1 cellular context compared by ENCODE assay signal in the genomic region with DNA sequence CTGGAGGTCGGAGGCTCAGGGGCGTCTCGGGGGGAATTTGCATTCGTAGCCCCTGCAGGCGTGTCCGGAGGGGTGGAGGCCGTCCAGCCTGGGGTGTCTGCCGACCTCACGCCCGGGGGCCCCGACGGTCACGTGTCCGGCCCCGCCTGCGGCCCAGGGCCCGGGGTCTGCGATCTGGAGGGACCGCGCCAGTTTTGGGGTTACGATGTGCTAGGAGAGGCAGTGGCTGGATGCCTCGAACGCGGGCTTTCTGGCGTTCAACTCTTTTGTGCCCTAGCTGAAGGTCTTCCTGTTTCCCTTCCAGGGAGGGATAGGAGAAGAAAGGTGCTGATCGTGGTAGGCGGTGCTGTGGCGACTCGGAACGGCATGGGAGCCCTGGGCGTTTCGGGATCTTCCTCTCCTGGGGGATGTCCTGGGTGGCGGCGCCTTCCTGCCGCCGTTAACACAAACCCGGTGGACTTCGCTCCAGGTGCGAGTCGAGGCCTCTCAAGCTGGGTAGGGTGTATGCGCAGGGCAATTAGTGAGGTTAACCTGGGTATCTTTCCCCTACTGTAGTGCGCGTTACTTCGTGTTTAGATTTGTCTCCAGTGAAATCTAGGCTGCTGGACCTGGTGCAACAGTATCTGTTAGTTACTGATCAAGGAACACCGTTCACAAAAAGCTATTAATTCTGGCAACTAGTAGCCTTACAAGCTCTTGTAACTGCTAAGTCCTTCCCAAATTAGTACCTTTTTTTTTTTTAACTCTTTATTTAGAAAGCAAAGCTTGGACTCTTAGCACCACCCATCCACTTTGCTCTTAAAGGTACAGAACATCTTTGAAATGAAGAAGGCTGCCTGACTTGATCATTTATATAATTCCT.
A peak's percentile ranks its signal among the peaks of the same experiment; 100 is the strongest.
TF ChIP-seq lines count a peak whose summit lies in the region.

No MANE protein-coding gene starts in this region.

TF ChIP-seq in HepG2, 621 proteins besides CTCF, POLR2A, EP300 and RAD21 (continued from another document and continues in another):
- peak; percentile 32; the same call in 1 of the 2 replicates for TF ChIP-seq ZNF280D (CRISPR knock-in tag; IDR thresholded peaks at IDR 0.05)
- no peak for TF ChIP-seq ZNF367 (CRISPR knock-in tag; IDR thresholded peaks at IDR 0.05; ENCODE audit: borderline replicate concordance)
- no peak for TF ChIP-seq TP53 (CRISPR knock-in tag; conservative IDR thresholded peaks at IDR 0.05)
- TF ChIP-seq ZNF121 (CRISPR knock-in tag; IDR thresholded peaks at IDR 0.05): no peak
- no peak for TF ChIP-seq SMARCE1 (IDR thresholded peaks at IDR 0.05; ENCODE audit: borderline replicate concordance)
- no peak for TF ChIP-seq ATF7 (IDR thresholded peaks at IDR 0.05)
- no peak for TF ChIP-seq ATF7 (CRISPR knock-in tag; IDR thresholded peaks at IDR 0.05)
- no peak for TF ChIP-seq FOXJ3 (CRISPR knock-in tag; IDR thresholded peaks at IDR 0.05; ENCODE audit: borderline replicate concordance)
- no peak; the same call in 1 of the 2 replicates for TF ChIP-seq REL (CRISPR knock-in tag; conservative IDR thresholded peaks at IDR 0.05)
- peak; percentile 84 for TF ChIP-seq ZMYM4 (CRISPR knock-in tag; IDR thresholded peaks at IDR 0.05)
- no peak for TF ChIP-seq GMEB1 (CRISPR knock-in tag; IDR thresholded peaks at IDR 0.05; ENCODE audit: borderline replicate concordance)
- peak; percentile 77; the same call in 1 of the 2 replicates for TF ChIP-seq ZNF230 (CRISPR knock-in tag; IDR thresholded peaks at IDR 0.05)
- no peak for TF ChIP-seq BCLAF1 (IDR thresholded peaks at IDR 0.05)
- TF ChIP-seq ZNF678 (CRISPR knock-in tag; IDR thresholded peaks at IDR 0.05): 0 out of 2 replicates have a peak, but pooled peaks have one; percentile 29
- TF ChIP-seq IKZF4 (CRISPR knock-in tag; IDR thresholded peaks at IDR 0.05; ENCODE audit: borderline replicate concordance, low read depth, not compliant biosample characterization): no peak
- no peak for TF ChIP-seq BHLHE40 (IDR thresholded peaks at IDR 0.05; ENCODE audit: low read length)
- TF ChIP-seq BCL3 (CRISPR knock-in tag; IDR thresholded peaks at IDR 0.05): no peak
- TF ChIP-seq ZBTB20 (CRISPR knock-in tag; IDR thresholded peaks at IDR 0.05; ENCODE audit: borderline replicate concordance, low read depth): peak; percentile 21; the same call in 1 of the 2 replicates
- TF ChIP-seq ZNF672 (CRISPR knock-in tag; IDR thresholded peaks at IDR 0.05): no peak
- peak; percentile 15; the same call in 1 of the 2 replicates for TF ChIP-seq NKX3-1 (CRISPR knock-in tag; IDR thresholded peaks at IDR 0.05)
- TF ChIP-seq ATAD3A (CRISPR knock-in tag; IDR thresholded peaks at IDR 0.05): no peak
- no peak; the same call in 1 of the 2 replicates for TF ChIP-seq ZNF746 (CRISPR knock-in tag; IDR thresholded peaks at IDR 0.05)
- no peak for TF ChIP-seq KLF15 (CRISPR knock-in tag; IDR thresholded peaks at IDR 0.05; ENCODE audit: borderline replicate concordance)
- peak; percentile 94 for TF ChIP-seq MIXL1 (CRISPR knock-in tag; IDR thresholded peaks at IDR 0.05)
- no peak for TF ChIP-seq AGO1 (IDR thresholded peaks at IDR 0.05; ENCODE audit: low read depth, low read length, poor library complexity, severe bottlenecking)
- 0 out of 2 replicates have a peak, but pooled peaks have one; percentile 6 for TF ChIP-seq STAT5B (CRISPR knock-in tag; IDR thresholded peaks at IDR 0.05)
- peak; percentile 47; the same call in 1 of the 2 replicates for TF ChIP-seq POGK (CRISPR knock-in tag; conservative IDR thresholded peaks at IDR 0.05)
- no peak for TF ChIP-seq HHEX (CRISPR knock-in tag; IDR thresholded peaks at IDR 0.05)
- no peak for TF ChIP-seq HOXA9 (CRISPR knock-in tag; IDR thresholded peaks at IDR 0.05; ENCODE audit: borderline replicate concordance)
- no peak for TF ChIP-seq ZNF30 (CRISPR knock-in tag; IDR thresholded peaks at IDR 0.05)
- TF ChIP-seq TBL1XR1 (IDR thresholded peaks at IDR 0.05; ENCODE audit: borderline replicate concordance, low read length, partially characterized antibody): no peak
- TF ChIP-seq, protein P1, sequence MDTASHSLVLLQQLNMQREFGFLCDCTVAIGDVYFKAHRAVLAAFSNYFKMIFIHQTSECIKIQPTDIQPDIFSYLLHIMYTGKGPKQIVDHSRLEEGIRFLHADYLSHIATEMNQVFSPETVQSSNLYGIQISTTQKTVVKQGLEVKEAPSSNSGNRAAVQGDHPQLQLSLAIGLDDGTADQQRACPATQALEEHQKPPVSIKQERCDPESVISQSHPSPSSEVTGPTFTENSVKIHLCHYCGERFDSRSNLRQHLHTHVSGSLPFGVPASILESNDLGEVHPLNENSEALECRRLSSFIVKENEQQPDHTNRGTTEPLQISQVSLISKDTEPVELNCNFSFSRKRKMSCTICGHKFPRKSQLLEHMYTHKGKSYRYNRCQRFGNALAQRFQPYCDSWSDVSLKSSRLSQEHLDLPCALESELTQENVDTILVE (CRISPR knock-in tag; IDR thresholded peaks at IDR 0.05): no peak
- no peak for TF ChIP-seq MBD4 (IDR thresholded peaks at IDR 0.05; ENCODE audit: borderline replicate concordance, low read length)
- no peak for TF ChIP-seq SIX4 (CRISPR knock-in tag; IDR thresholded peaks at IDR 0.05)
- no peak for TF ChIP-seq KDM1A (CRISPR knock-in tag; IDR thresholded peaks at IDR 0.05)
- no peak; the same call in 1 of the 2 replicates for TF ChIP-seq BORCS8-MEF2B (CRISPR knock-in tag; IDR thresholded peaks at IDR 0.05)
- no peak for TF ChIP-seq ZBED4 (CRISPR knock-in tag; IDR thresholded peaks at IDR 0.05; ENCODE audit: borderline replicate concordance)
- no peak; the same call in 1 of the 2 replicates for TF ChIP-seq ZNF614 (CRISPR knock-in tag; IDR thresholded peaks at IDR 0.05; ENCODE audit: borderline replicate concordance)
- TF ChIP-seq PHF8 (CRISPR knock-in tag; IDR thresholded peaks at IDR 0.05): peak; percentile 44
- no peak for TF ChIP-seq RFX1 (IDR thresholded peaks at IDR 0.05)
- 0 out of 2 replicates have a peak, but pooled peaks have one; percentile 18 for TF ChIP-seq ISL2 (CRISPR knock-in tag; IDR thresholded peaks at IDR 0.05)
- TF ChIP-seq DDIT3 (CRISPR knock-in tag; IDR thresholded peaks at IDR 0.05): peak; percentile 19; the same call in 1 of the 2 replicates
- no peak for TF ChIP-seq ZNF282 (IDR thresholded peaks at IDR 0.05; ENCODE audit: partially characterized antibody)
- no peak for TF ChIP-seq ZKSCAN1 (IDR thresholded peaks at IDR 0.05; ENCODE audit: low read length)
- TF ChIP-seq RAD51 (IDR thresholded peaks at IDR 0.05; ENCODE audit: borderline replicate concordance): no peak
- no peak for TF ChIP-seq ZNF816 (CRISPR knock-in tag; IDR thresholded peaks at IDR 0.05; ENCODE audit: borderline replicate concordance)
- TF ChIP-seq KMT2B (CRISPR knock-in tag; IDR thresholded peaks at IDR 0.05): peak; percentile 26
- no peak; the same call in 1 of the 2 replicates for TF ChIP-seq MTF2 (CRISPR knock-in tag; IDR thresholded peaks at IDR 0.05; ENCODE audit: borderline replicate concordance)
